2 cellular contexts compared by ENCODE assay signal in the genomic region with DNA sequence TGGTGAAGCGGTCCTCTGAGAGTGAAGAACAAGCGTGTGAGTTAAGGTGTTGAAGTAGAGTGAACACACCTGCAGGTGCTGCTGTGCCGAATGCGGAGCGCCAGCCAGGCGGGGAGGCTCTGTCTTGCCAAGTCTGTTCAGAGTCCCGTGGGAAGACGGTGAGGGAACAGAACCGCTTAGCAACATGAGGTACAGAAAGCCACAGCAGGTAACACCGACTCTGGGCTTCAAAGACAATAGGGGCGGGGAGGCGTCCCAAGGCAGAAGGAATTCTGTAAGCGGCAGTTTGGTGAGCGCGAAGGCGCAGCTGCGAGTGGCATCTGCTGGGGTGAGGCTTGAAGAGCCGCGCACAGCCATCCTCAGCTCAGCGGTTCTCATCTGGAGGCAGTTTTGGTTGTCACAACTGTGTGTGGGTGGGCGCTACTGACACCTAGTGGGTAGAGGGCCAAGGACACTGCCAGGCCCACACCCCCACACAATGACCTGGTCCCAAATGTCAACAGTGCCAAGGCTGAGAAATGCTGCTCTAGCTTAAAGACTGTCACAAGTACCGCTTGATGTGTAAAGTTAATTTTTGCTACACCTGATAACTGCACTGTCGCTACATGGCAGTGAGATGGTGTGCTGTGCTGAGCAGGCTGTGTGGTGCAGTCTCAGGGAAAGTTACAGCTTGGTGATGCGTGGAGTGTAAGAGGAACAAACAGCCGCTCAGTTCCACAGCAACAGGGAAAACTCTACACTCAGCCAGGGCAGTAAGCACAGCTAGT.
TF ChIP-seq lines count a peak whose summit lies in the region.

No MANE protein-coding gene starts in this region.

TF ChIP-seq in IMR-90, 13 proteins besides CTCF, POLR2A, EP300 and RAD21 (continued from another document):
- TF ChIP-seq NFE2L2 (IDR thresholded peaks at IDR 0.05; ENCODE audit: low read depth, low read length) (no peak), ELK1 (IDR thresholded peaks at IDR 0.05; ENCODE audit: borderline replicate concordance, low read depth, low read length) (no peak), CEBPB (IDR thresholded peaks at IDR 0.05; ENCODE audit: low read depth, low read length) (no peak), SMC3 (IDR thresholded peaks at IDR 0.05; ENCODE audit: low read depth, low read length) (no peak), RCOR1 (IDR thresholded peaks at IDR 0.05; ENCODE audit: insufficient replicate concordance, low read length) (no peak), FOS (IDR thresholded peaks at IDR 0.05; ENCODE audit: low read depth, low read length) (no peak), CHD1 (IDR thresholded peaks at IDR 0.05; ENCODE audit: low read depth, low read length) (no peak), MAFK (IDR thresholded peaks at IDR 0.05; ENCODE audit: low read depth, low read length) (no peak)
- TF ChIP-seq, protein P1, sequence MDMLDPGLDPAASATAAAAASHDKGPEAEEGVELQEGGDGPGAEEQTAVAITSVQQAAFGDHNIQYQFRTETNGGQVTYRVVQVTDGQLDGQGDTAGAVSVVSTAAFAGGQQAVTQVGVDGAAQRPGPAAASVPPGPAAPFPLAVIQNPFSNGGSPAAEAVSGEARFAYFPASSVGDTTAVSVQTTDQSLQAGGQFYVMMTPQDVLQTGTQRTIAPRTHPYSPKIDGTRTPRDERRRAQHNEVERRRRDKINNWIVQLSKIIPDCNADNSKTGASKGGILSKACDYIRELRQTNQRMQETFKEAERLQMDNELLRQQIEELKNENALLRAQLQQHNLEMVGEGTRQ (IDR thresholded peaks at IDR 0.05; ENCODE audit: low read depth, low read length), result no peak

TF ChIP-seq in SK-N-SH, 30 proteins besides CTCF, POLR2A, EP300 and RAD21 (continued from another document):
- TF ChIP-seq REST (IDR thresholded peaks at IDR 0.05; ENCODE audit: low read depth, low read length), result no peak
- TF ChIP-seq ELF1 (IDR thresholded peaks at IDR 0.05), result no peak
- no peak for TF ChIP-seq GABPA (IDR thresholded peaks at IDR 0.05; ENCODE audit: low read depth)
- no peak for TF ChIP-seq NRF1 (IDR thresholded peaks at IDR 0.05; ENCODE audit: low read depth, low read length)
- TF ChIP-seq IRF3 (IDR thresholded peaks at IDR 0.05; ENCODE audit: low read depth, low read length), result no peak
- TF ChIP-seq FOXM1 (IDR thresholded peaks at IDR 0.05; ENCODE audit: low read depth), result no peak
- TF ChIP-seq TEAD4 (IDR thresholded peaks at IDR 0.05; ENCODE audit: borderline replicate concordance, insufficient read depth), result no peak
- TF ChIP-seq ZBTB33 (IDR thresholded peaks at IDR 0.05; ENCODE audit: borderline replicate concordance, low read depth), result no peak
